21 cellular contexts compared by ENCODE assay signal in genomic region chr3:52040600-52040999, GRCh38. TPM values are rescaled to one million over a fixed set of nuclear protein-coding genes. Genes with fewer than 3 reads are reported as not detected.
DNase-seq lines count a peak whose midpoint lies in the region; ATAC-seq and TF ChIP-seq lines count a peak whose summit lies in the region.
"Had no signal": no experiment of that assay in that cellular context is flagged by ENCODE, and none has a peak within 500 bp of the region (broad histone marks: within the 10 kb centered on the region; RNA-seq: fewer than 3 reads in every experiment).

No MANE protein-coding gene starts in this region.

- no peaks in the 10 kb centered on the region for H3K9me3 ChIP-seq in RWPE2 (ENCODE audit: severe bottlenecking)
- H3K9me3 ChIP-seq in stomach, result no peaks in the 10 kb centered on the region
- H3K9me3 ChIP-seq in body of pancreas, result no peaks in the 10 kb centered on the region
- H3K9me3 ChIP-seq: uterus had no signal

- intact Hi-C loops in stomach (cut with DNase I; ENCODE audit: low total_unique reads), result no loop called here
- intact Hi-C loops in body of pancreas (cut with DNase I), result no loop called here

- DNase-seq in RWPE2 (ENCODE audit: low spot score) (no peak), caudate nucleus (lab: John Stamatoyannopoulos, UW) (peak in 5 of 61 donors; percentile 35 to 55 (median 47)), stomach (no peak), COLO668 (lab: John Stamatoyannopoulos, UW; ENCODE audit: unreplicated experiment) (no peak), occipital lobe (lab: John Stamatoyannopoulos, UW) (no peak), body of pancreas (no peak)
- DNase-seq: activated CD4-positive, alpha-beta T cell treated with anti-CD3 and anti-CD28 coated beads, Interleukin-2, amount 10 ng/mL, durations not matched to agents 24 days and 14 days; activated CD8-positive, alpha-beta memory T cell treated with anti-CD3 and anti-CD28 coated beads, Interleukin-2, amount 10 ng/mL, durations not matched to agents 7 days and 5 days; cortex of kidney; HFFc6; NCI-H187 treated with DMSO at 0.1 percent for 48 hours; NCI-H2227 treated with DMSO at 0.1 percent for 48 hours; NCI-H748 treated with DMSO at 0.1 percent for 48 hours; SIG-M5; stimulated activated CD4-positive, alpha-beta T cell treated with anti-CD3 and anti-CD28 coated beads, Interleukin-2, amount 100 ng/mL, for 48 hours; stimulated activated naive CD8-positive, alpha-beta T cell treated with anti-CD3 and anti-CD28 coated beads, Interleukin-15, Interleukin-2, amounts not matched to agents 100 U/mL and 50 U/mL, for 24 hours had no signal

- no peak for ATAC-seq in RWPE2 (ENCODE audit: low read depth)
- no peak for ATAC-seq in HG03439 (IDR thresholded peaks at IDR 0.05; ENCODE audit: unreplicated experiment)
- no peak for ATAC-seq in body of pancreas
- ATAC-seq: activated CD8-positive, alpha-beta memory T cell treated with anti-CD3 and anti-CD28 coated beads, Interleukin-2, amount 10 ng/mL, durations not matched to agents 7 days and 5 days; stimulated activated naive CD8-positive, alpha-beta T cell treated with anti-CD3 and anti-CD28 coated beads, Interleukin-15, Interleukin-2, amounts not matched to agents 100 U/mL and 50 U/mL, for 24 hours had no signal

- H3K4me1 ChIP-seq in RWPE2 (ENCODE audit: insufficient read depth, poor library complexity, severe bottlenecking) (peaks cover 31% of the 10 kb centered on the region), stomach (peaks cover 13 to 27% (median 17%) of the 10 kb centered on the region in 4 donors), body of pancreas (peaks cover 5% of the 10 kb centered on the region)
- H3K4me1 ChIP-seq: uterus had no signal

- WGBS in stomach, 5 donors, result 68 to 80% (median 72%) methylated on average over 7 to 8 of the region's 8 CpGs
- WGBS in body of pancreas, 2 donors, result 67 to 72% methylated on average over 8 of the region's 8 CpGs

- H3K36me3 ChIP-seq in RWPE2 (ENCODE audit: low read depth) (no peaks in the 10 kb centered on the region), stomach (no peaks in the 10 kb centered on the region), body of pancreas (replicated peaks in 1 of 2; ENCODE audit: insufficient read depth in 1 of 2, low read depth in 2 of 2) (no peaks in the 10 kb centered on the region)
- H3K36me3 ChIP-seq: uterus had no signal

- H3K27ac ChIP-seq in RWPE2 (ENCODE audit: poor library complexity, severe bottlenecking) (peak overlapping the region; percentile 31), caudate nucleus (ENCODE audit: low read depth, low read length) (peak overlapping the region; percentile 97), layer of hippocampus (ENCODE audit: low read depth, low read length) (peak overlapping the region; percentile 97), stomach (peak overlapping the region in 3 of 5 donors; percentile 62 to 65 (median 64)), body of pancreas (peak overlapping the region in 2 of 4 donors; percentile 42 to 74)
- H3K27ac ChIP-seq: C4-2B, GM23248, uterus had no signal

- H3K4me3 ChIP-seq in RWPE2 (ENCODE audit: severe bottlenecking), result no peak overlapping the region
- H3K4me3 ChIP-seq in stomach, result no peak overlapping the region
- H3K4me3 ChIP-seq in body of pancreas, result no peak overlapping the region
- H3K4me3 ChIP-seq: GM23248, uterus had no signal

- H3K27me3 ChIP-seq in RWPE2 (ENCODE audit: insufficient read depth, poor library complexity, severe bottlenecking), result no peaks in the 10 kb centered on the region
- H3K27me3 ChIP-seq in layer of hippocampus (ENCODE audit: control insufficient read depth, insufficient read depth, low read length), result no peaks in the 10 kb centered on the region
- no peaks in the 10 kb centered on the region for H3K27me3 ChIP-seq in stomach
- no peaks in the 10 kb centered on the region for H3K27me3 ChIP-seq in body of pancreas
- H3K27me3 ChIP-seq: uterus had no signal

- TF ChIP-seq CTCF in RWPE2 (IDR thresholded peaks at IDR 0.05; ENCODE audit: poor library complexity, severe bottlenecking), result no peak
- TF ChIP-seq CTCF in stomach (IDR thresholded peaks at IDR 0.05), result no peak
- no peak for TF ChIP-seq CTCF in body of pancreas (IDR thresholded peaks at IDR 0.05)

- no peak for TF ChIP-seq EP300 in stomach (IDR thresholded peaks at IDR 0.05)

- TF ChIP-seq POLR2A in stomach (IDR thresholded peaks at IDR 0.05) (no peak), body of pancreas (IDR thresholded peaks at IDR 0.05) (no peak)

RNA-seq across cellular contexts. Expression of gene DUSP7, which starts 15.8 kb away (rescaled TPM):
- total RNA-seq in stomach (10 to 100 TPM in 1 of 5 donors, 1 to 10 TPM in 3, under 1 TPM in 1; 0.58 to 23.7 (median 4.6) TPM), occipital lobe (10.8 TPM), body of pancreas (1 to 10 TPM; 2.6 to 3.3 TPM)
- 10 to 100 TPM in 1 of 3 donors, 1 to 10 TPM in 2; 4.9 to 11.2 (median 5.1) TPM for polyA plus RNA-seq in stomach

RNA-seq across cellular contexts. Expression of gene RPL29, which starts 44.9 kb away (rescaled TPM):
- total RNA-seq in stomach, result 1,000 to 10,000 TPM in 1 of 5 donors, 100 to 1,000 TPM in 4; 144 to 1,657 (median 865) TPM
- 1,000 to 10,000 TPM; 2,501 to 3,071 (median 2,933) TPM for polyA plus RNA-seq in stomach
- 778 TPM for total RNA-seq in occipital lobe
- 100 to 1,000 TPM; 370 to 792 TPM for total RNA-seq in body of pancreas

RNA-seq across cellular contexts. Expression of gene ACY1, which starts 57.3 kb away (rescaled TPM):
- total RNA-seq in stomach (10 to 100 TPM in 3 of 5 donors, 1 to 10 TPM in 1, not detected in 1; 8.0 to 42.6 (median 31.5) TPM), occipital lobe (2.8 TPM), body of pancreas (10 to 100 TPM; 31.1 to 40.2 TPM)
- 10 to 100 TPM; 32.9 to 60.6 (median 41.9) TPM for polyA plus RNA-seq in stomach
